13 cellular contexts compared by ENCODE assay signal in the genomic region with DNA sequence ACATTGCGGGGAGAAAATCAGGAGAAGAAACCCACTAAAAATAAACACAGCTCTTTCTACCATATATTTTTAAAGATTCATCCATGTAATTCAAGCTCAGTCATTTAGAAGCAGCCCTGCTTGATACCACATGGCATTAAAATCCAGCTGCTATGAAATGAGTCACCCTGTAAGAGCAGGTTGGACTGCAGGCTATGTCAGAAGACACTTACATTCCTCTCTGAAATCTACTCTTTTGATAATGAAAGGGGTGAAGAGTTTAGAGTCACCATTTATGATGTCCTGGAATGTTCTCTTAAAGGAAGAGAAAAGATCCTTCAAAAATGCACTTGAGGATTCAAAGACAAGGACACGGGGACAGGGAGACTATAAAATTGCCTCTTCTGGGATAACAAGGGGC.
DNase-seq lines count a peak whose midpoint lies in the region; ATAC-seq and TF ChIP-seq lines count a peak whose summit lies in the region.
"Had no signal": no experiment of that assay in that cellular context is flagged by ENCODE, and none has a peak within 500 bp of the region (broad histone marks: within the 10 kb centered on the region; RNA-seq: fewer than 3 reads in every experiment).

No MANE protein-coding gene starts in this region.

- H3K9me3 ChIP-seq in breast epithelium, result no peaks in the 10 kb centered on the region
- H3K9me3 ChIP-seq in transverse colon, result no peaks in the 10 kb centered on the region
- H3K9me3 ChIP-seq: SJCRH30 had no signal

- TF ChIP-seq POLR2A in breast epithelium (IDR thresholded peaks at IDR 0.05) (no peak), transverse colon (IDR thresholded peaks at IDR 0.05) (no peak)

- H3K27me3 ChIP-seq in breast epithelium (no peaks in the 10 kb centered on the region), transverse colon (no peaks in the 10 kb centered on the region)
- H3K27me3 ChIP-seq: SJCRH30 had no signal

- no peak overlapping the region for H3K4me3 ChIP-seq in breast epithelium
- H3K4me3 ChIP-seq in transverse colon, result no peak overlapping the region
- H3K4me3 ChIP-seq: SJCRH30 had no signal

- H3K27ac ChIP-seq in breast epithelium (peak overlapping the region; percentile 84 to 85), transverse colon (peak overlapping the region in 3 of 4 donors; percentile 13 to 37 (median 22))
- H3K27ac ChIP-seq: SJCRH30 had no signal

- H3K4me1 ChIP-seq in breast epithelium, result peaks cover 2 to 8% of the 10 kb centered on the region in 2 donors
- peaks cover 0 to 14% (median 3%) of the 10 kb centered on the region in 4 donors for H3K4me1 ChIP-seq in transverse colon

- intact Hi-C loops in breast epithelium (cut with DNase I; ENCODE audit: low total_unique reads) (no loop called here), transverse colon (cut with DNase I; ENCODE audit: low total_unique reads) (no loop called here)

- no peaks in the 10 kb centered on the region for H3K36me3 ChIP-seq in breast epithelium
- H3K36me3 ChIP-seq in transverse colon, result no peaks in the 10 kb centered on the region
- H3K36me3 ChIP-seq: SJCRH30 had no signal

- in situ Hi-C loops in transverse colon (cut with MboI; ENCODE audit: low pct_ligation_motif_present in 1 of 4, low pct_unique_long_range_greater_than_20kb in 1 of 4, low sequenced_read_pairs in 3 of 4), result no loop called here

- TF ChIP-seq CTCF in breast epithelium (IDR thresholded peaks at IDR 0.05) (no peak), transverse colon (IDR thresholded peaks at IDR 0.05) (no peak)

- ATAC-seq in HG03565 (IDR thresholded peaks at IDR 0.05; ENCODE audit: unreplicated experiment) (no peak), HG02981 (IDR thresholded peaks at IDR 0.05; ENCODE audit: unreplicated experiment) (no peak), HG03139 (IDR thresholded peaks at IDR 0.05; ENCODE audit: unreplicated experiment) (no peak)
- ATAC-seq: activated CD8-positive, alpha-beta T cell treated with anti-CD3 and anti-CD28 coated beads, Interleukin-2, amount 10 ng/mL, durations not matched to agents 7 days and 5 days; stimulated activated naive CD8-positive, alpha-beta T cell treated with anti-CD3 and anti-CD28 coated beads, Interleukin-15, Interleukin-2, amounts not matched to agents 100 U/mL and 50 U/mL, for 24 hours had no signal

- no peak for TF ChIP-seq EP300 in transverse colon (IDR thresholded peaks at IDR 0.05; ENCODE audit: low read depth)

- WGBS in transverse colon (ENCODE audit: low coverage in 1 of 2), 2 donors, result 76 to 77% methylated on average over 2 of the region's 2 CpGs

- DNase-seq in HS-5 (ENCODE audit: low read depth) (peak; percentile 31), breast epithelium (ENCODE audit: low spot score in 2 of 2) (no peak), hepatic stellate cell (ENCODE audit: low spot score) (peak; percentile 19), transverse colon (no peak), D341Med (ENCODE audit: low spot score) (no peak)
- DNase-seq: activated CD8-positive, alpha-beta T cell treated with anti-CD3 and anti-CD28 coated beads, Interleukin-2, amount 10 ng/mL, durations not matched to agents 7 days and 5 days; cerebellar nuclear complex; immature natural killer cell; stimulated activated naive CD8-positive, alpha-beta T cell treated with anti-CD3 and anti-CD28 coated beads, Interleukin-15, Interleukin-2, amounts not matched to agents 100 U/mL and 50 U/mL, for 24 hours had no signal

Comparison
In these comparisons a context has a peak if more than half of its experiments do, and no peak if none do; other contexts are left out.
1. DNase-seq: peak in HS-5 (single experiment) and hepatic stellate cell (single experiment); none in breast epithelium (0 of 2), transverse colon (single experiment) and D341Med (single experiment).